In genomic region chr1:178745260-178745659, GRCh38 we compare ENCODE assay signal across 26 cellular contexts.
"Had no signal": no experiment of that assay in that cellular context is flagged by ENCODE, and none has a peak within 500 bp of the region (broad histone marks: within the 10 kb centered on the region; RNA-seq: fewer than 3 reads in every experiment).

No MANE protein-coding gene starts in this region.

- H3K27ac Mint-ChIP-seq: activated CD4-positive, alpha-beta T cell treated with anti-CD3 and anti-CD28 coated beads, Interleukin-2, amount 10 ng/mL, durations not matched to agents 24 days and 14 days; activated CD8-positive, alpha-beta memory T cell treated with anti-CD3 and anti-CD28 coated beads, Interleukin-2, amount 10 ng/mL, durations not matched to agents 7 days and 5 days; activated naive CD4-positive, alpha-beta T cell treated with anti-CD3 and anti-CD28 coated beads, Interleukin-2, amount 50 U/mL, for 24 hours; activated T-cell treated with anti-CD3 and anti-CD28 coated beads, Interleukin-2, amount 50 U/mL, for 24 hours; activated T-helper 1 cell treated with anti-CD3 and anti-CD28 coated beads, Interleukin-12 subunit alpha, Interleukin-12 subunit beta, Interleukin-2, Interleukin-4 antibody, amounts not matched to agents 30 ng/mL and 10 ng/mL and 1 ng/mL, durations not matched to agents 14 hours and 24 hours and 36 hours; T-helper 1 cell treated with Interleukin-12 subunit alpha and Interleukin-12 subunit beta and Interleukin-4 antibody, amounts not matched to agents 30 μg/mL and 1 μg/mL, for 36 hours had no signal

- H3K27me3 Mint-ChIP-seq: activated CD4-positive, alpha-beta T cell treated with anti-CD3 and anti-CD28 coated beads, Interleukin-2, amount 10 ng/mL, durations not matched to agents 24 days and 14 days; activated CD8-positive, alpha-beta memory T cell treated with anti-CD3 and anti-CD28 coated beads, Interleukin-2, amount 10 ng/mL, durations not matched to agents 7 days and 5 days; activated naive CD4-positive, alpha-beta T cell treated with anti-CD3 and anti-CD28 coated beads, Interleukin-2, amount 50 U/mL, for 24 hours; activated T-cell treated with anti-CD3 and anti-CD28 coated beads, Interleukin-2, amount 50 U/mL, for 24 hours had no signal

- H3K4me3 Mint-ChIP-seq: activated CD4-positive, alpha-beta T cell treated with anti-CD3 and anti-CD28 coated beads, Interleukin-2, amount 10 ng/mL, durations not matched to agents 24 days and 14 days; activated CD8-positive, alpha-beta memory T cell treated with anti-CD3 and anti-CD28 coated beads, Interleukin-2, amount 10 ng/mL, durations not matched to agents 7 days and 5 days; activated naive CD4-positive, alpha-beta T cell treated with anti-CD3 and anti-CD28 coated beads, Interleukin-2, amount 50 U/mL, for 24 hours; activated T-cell treated with anti-CD3 and anti-CD28 coated beads, Interleukin-2, amount 50 U/mL, for 24 hours; activated T-helper 1 cell treated with anti-CD3 and anti-CD28 coated beads, Interleukin-12 subunit alpha, Interleukin-12 subunit beta, Interleukin-2, Interleukin-4 antibody, amounts not matched to agents 30 ng/mL and 10 ng/mL and 1 ng/mL, durations not matched to agents 14 hours and 24 hours and 36 hours; T-helper 1 cell treated with Interleukin-12 subunit alpha and Interleukin-12 subunit beta and Interleukin-4 antibody, amounts not matched to agents 30 μg/mL and 1 μg/mL, for 36 hours had no signal

- H3K4me1 ChIP-seq: breast epithelium had no signal

- H3K36me3 Mint-ChIP-seq: activated CD8-positive, alpha-beta memory T cell treated with anti-CD3 and anti-CD28 coated beads, Interleukin-2, amount 10 ng/mL, durations not matched to agents 7 days and 5 days had no signal

- H3K4me3 ChIP-seq: breast epithelium, SJCRH30 had no signal

- H3K4me1 Mint-ChIP-seq: activated CD4-positive, alpha-beta T cell treated with anti-CD3 and anti-CD28 coated beads, Interleukin-2, amount 10 ng/mL, durations not matched to agents 24 days and 14 days; activated CD8-positive, alpha-beta memory T cell treated with anti-CD3 and anti-CD28 coated beads, Interleukin-2, amount 10 ng/mL, durations not matched to agents 7 days and 5 days; activated naive CD4-positive, alpha-beta T cell treated with anti-CD3 and anti-CD28 coated beads, Interleukin-2, amount 50 U/mL, for 24 hours had no signal

- H3K36me3 ChIP-seq: breast epithelium had no signal

- DNase-seq: activated CD4-positive, alpha-beta T cell treated with anti-CD3 and anti-CD28 coated beads for 1 hour; activated CD4-positive, alpha-beta T cell treated with anti-CD3 and anti-CD28 coated beads, Interleukin-2, amount 10 ng/mL, durations not matched to agents 24 days and 14 days; activated CD4-positive, alpha-beta T cell treated with anti-CD3 and anti-CD28 coated beads, Interleukin-2, amount 50 U/mL, for 48 hours; activated CD8-positive, alpha-beta memory T cell treated with anti-CD3 and anti-CD28 coated beads, Interleukin-2, amount 10 ng/mL, durations not matched to agents 7 days and 5 days; activated effector memory CD4-positive, alpha-beta T cell treated with Interleukin-2 at 50 U/mL for 16 hours; activated naive CD4-positive, alpha-beta T cell; activated T-cell treated with anti-CD3 and anti-CD28 coated beads, Interleukin-2, amount 50 U/mL, for 24 hours; aorta; caudate nucleus; Kasumi-1; NCI-H1105 treated with DMSO at 0.1 percent for 48 hours; NCI-H1436 treated with DMSO at 0.1 percent for 48 hours; NCI-H187; NCI-H2081 treated with DMSO at 0.1 percent for 48 hours; NCI-H510A; NCI-H526 treated with DMSO at 0.1 percent for 48 hours; NCI-H82; Right ventricle myocardium superior; RPMI8226; SJCRH30 had no signal

- H3K27me3 ChIP-seq: breast epithelium, SJCRH30 had no signal

- H3K27ac ChIP-seq: breast epithelium, SJCRH30 had no signal

- H3K9me3 ChIP-seq: breast epithelium, SJCRH30 had no signal

- H3K9me3 Mint-ChIP-seq: activated naive CD4-positive, alpha-beta T cell treated with anti-CD3 and anti-CD28 coated beads, Interleukin-2, amount 50 U/mL, for 24 hours; activated T-cell treated with anti-CD3 and anti-CD28 coated beads, Interleukin-2, amount 50 U/mL, for 24 hours; T-helper 1 cell treated with Interleukin-12 subunit alpha and Interleukin-12 subunit beta and Interleukin-4 antibody, amounts not matched to agents 30 μg/mL and 1 μg/mL, for 36 hours had no signal

- ATAC-seq: activated CD8-positive, alpha-beta memory T cell treated with anti-CD3 and anti-CD28 coated beads, Interleukin-2, amount 10 ng/mL, durations not matched to agents 7 days and 5 days; Panc1; SK-N-SH treated with all-trans-retinoic acid at 6 μM for 48 hours had no signal
